8 cellular contexts compared by ENCODE assay signal in the genomic region with DNA sequence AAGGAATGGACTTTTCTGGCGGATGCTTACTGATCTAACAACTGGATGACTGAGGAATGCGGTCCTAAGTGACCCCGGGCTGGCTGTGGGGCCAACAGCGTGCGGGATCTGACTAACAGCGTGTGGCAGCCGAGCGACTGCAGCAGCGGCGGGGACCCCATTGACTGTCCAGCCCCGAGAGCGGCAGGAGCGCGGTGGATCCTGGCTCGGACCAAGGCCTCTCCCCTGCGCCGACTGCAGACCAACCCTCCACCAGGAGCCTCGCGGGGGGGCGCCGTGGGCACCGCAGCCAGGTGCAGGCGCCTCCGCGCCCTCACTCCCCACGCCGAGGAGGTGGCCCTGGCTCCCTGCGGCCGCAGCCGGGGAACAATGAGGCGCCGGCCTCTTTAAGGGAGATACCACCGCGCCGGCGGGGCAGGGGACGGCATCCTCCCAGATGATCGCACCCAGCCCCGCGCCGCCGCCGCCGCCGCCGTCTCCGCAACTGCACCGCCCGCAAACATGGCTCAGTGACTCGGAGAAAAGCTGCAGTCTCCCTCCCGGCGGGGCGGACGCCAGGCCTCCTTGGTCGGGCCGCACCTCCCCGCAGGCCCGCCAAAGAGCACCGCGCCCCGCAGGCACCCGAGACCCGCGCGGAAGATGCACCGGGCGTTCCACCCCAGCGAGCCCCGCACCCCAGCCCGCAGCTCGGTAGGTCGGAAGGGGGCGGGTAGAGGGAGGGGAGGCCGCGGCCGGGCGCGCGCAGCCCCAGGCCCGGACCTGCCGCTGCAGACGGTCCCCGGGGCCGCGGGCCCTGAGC. TPM values are rescaled to one million over a fixed set of nuclear protein-coding genes. Genes with fewer than 3 reads are reported as not detected.
DNase-seq lines count a peak whose midpoint lies in the region; ATAC-seq and TF ChIP-seq lines count a peak whose summit lies in the region.

No MANE protein-coding gene starts in this region.

- H3K4me1 Mint-ChIP-seq in activated CD4-positive, alpha-beta memory T cell treated with anti-CD3 and anti-CD28 coated beads, Interleukin-2, amount 10 ng/mL, durations not matched to agents 7 days and 5 days = peaks cover 35% of the 10 kb centered on the region

- H3K36me3 ChIP-seq in ectodermal cell (ENCODE audit: control insufficient read depth, insufficient read depth, low read length) = no peaks in the 10 kb centered on the region

- no peaks in the 10 kb centered on the region for H3K27me3 Mint-ChIP-seq in activated CD4-positive, alpha-beta memory T cell treated with anti-CD3 and anti-CD28 coated beads, Interleukin-2, amount 10 ng/mL, durations not matched to agents 7 days and 5 days

- TF ChIP-seq CTCF in AG10803 (conservative IDR thresholded peaks at IDR 0.05; ENCODE audit: low read length) = no peak

- peak overlapping the region; percentile 89 for H3K27ac ChIP-seq in ectodermal cell (ENCODE audit: insufficient read depth, low read depth, low read length, poor library complexity, severe bottlenecking)

- DNase-seq in AG10803 (ENCODE audit: low read depth) = peak; percentile 65
- DNase-seq in NCI-H526 (lab: John Stamatoyannopoulos, UW) = peak; percentile 66 to 88
- DNase-seq in activated CD4-positive, alpha-beta memory T cell treated with anti-CD3 and anti-CD28 coated beads, Interleukin-2, amount 10 ng/mL, durations not matched to agents 7 days and 5 days = peak; percentile 83
- DNase-seq in medulla oblongata (ENCODE audit: extremely low spot score) = peak; percentile 75
- peak; percentile 52 for DNase-seq in stimulated activated CD8-positive, alpha-beta memory T cell treated with anti-CD3 and anti-CD28 coated beads, Interleukin-12 subunit alpha, Interleukin-12 subunit beta, amount 100 ng/mL, for 1 hour (ENCODE audit: low read depth)

- CTCF ChIA-PET in activated CD4-positive, alpha-beta memory T cell treated with anti-CD3 and anti-CD28 coated beads, Interleukin-2, amount 10 ng/mL, durations not matched to agents 7 days and 5 days (lab: Charles Lee) = interaction anchor here (1.1 to 3.6 kb wide), 5 partner anchors 13 to 123 kb away, joined by 3 to 31 read pairs (median 17); partner anchors contain the start of gene CEP85

- H3K4me3 ChIP-seq in AG10803 (ENCODE audit: low read length) (peak overlapping the region; percentile 69), ectodermal cell (ENCODE audit: insufficient read depth, low read depth, low read length) (peak overlapping the region; percentile 67)

- ATAC-seq in GM18909 (IDR thresholded peaks at IDR 0.05; ENCODE audit: poor library complexity, unreplicated experiment) (peak; percentile 56), HG03135 (IDR thresholded peaks at IDR 0.05; ENCODE audit: unreplicated experiment) (peak; percentile 47)

- POLR2A ChIA-PET in activated CD4-positive, alpha-beta memory T cell treated with anti-CD3 and anti-CD28 coated beads, Interleukin-2, amount 10 ng/mL, durations not matched to agents 7 days and 5 days (lab: Charles Lee) = interaction anchor here (1.0 to 5.4 kb wide), 6 partner anchors 14 to 206 kb away, joined by 3 to 318 read pairs (median 20); partner anchors contain the start of genes CEP85 and STMN1

- H3K27ac Mint-ChIP-seq in activated CD4-positive, alpha-beta memory T cell treated with anti-CD3 and anti-CD28 coated beads, Interleukin-2, amount 10 ng/mL, durations not matched to agents 7 days and 5 days = peak overlapping the region; percentile 76

- peak overlapping the region; percentile 87 for H3K4me3 Mint-ChIP-seq in activated CD4-positive, alpha-beta memory T cell treated with anti-CD3 and anti-CD28 coated beads, Interleukin-2, amount 10 ng/mL, durations not matched to agents 7 days and 5 days

- H3K4me1 ChIP-seq in ectodermal cell (ENCODE audit: control insufficient read depth, insufficient read depth, low read length) = peaks cover 6% of the 10 kb centered on the region

- 0% methylated on average over 85 of the region's 85 CpGs for WGBS in ectodermal cell, 2 experiments

- H3K27me3 ChIP-seq in ectodermal cell (ENCODE audit: control insufficient read depth, insufficient read depth, low read length, poor library complexity, severe bottlenecking) = peaks cover 11% of the 10 kb centered on the region

- no peaks in the 10 kb centered on the region for H3K9me3 ChIP-seq in ectodermal cell (ENCODE audit: control insufficient read depth, low read length)

- H3K36me3 Mint-ChIP-seq in activated CD4-positive, alpha-beta memory T cell treated with anti-CD3 and anti-CD28 coated beads, Interleukin-2, amount 10 ng/mL, durations not matched to agents 7 days and 5 days (ENCODE audit: low read depth) = peaks cover 20% of the 10 kb centered on the region

- no peaks in the 10 kb centered on the region for H3K9me3 Mint-ChIP-seq in activated CD4-positive, alpha-beta memory T cell treated with anti-CD3 and anti-CD28 coated beads, Interleukin-2, amount 10 ng/mL, durations not matched to agents 7 days and 5 days

RNA-seq across cellular contexts. Expression of gene PDIK1L, which starts 0.7 kb away (rescaled TPM):
- total RNA-seq in activated CD4-positive, alpha-beta memory T cell treated with anti-CD3 and anti-CD28 coated beads, Interleukin-2, amount 10 ng/mL, durations not matched to agents 7 days and 5 days = 10 to 100 TPM; 21.3 to 22.7 TPM
- polyA plus RNA-seq in ectodermal cell (2013, experiment 1 of 4) = 7.3 TPM
- 8.2 TPM for polyA plus RNA-seq in ectodermal cell (2013, experiment 2 of 4)
- polyA plus RNA-seq in ectodermal cell (2013, experiment 3 of 4) = 7.2 TPM
- polyA plus RNA-seq in ectodermal cell (2013, experiment 4 of 4) = 7.4 TPM

RNA-seq across cellular contexts. Expression of gene TRIM63, which starts 43.5 kb away (rescaled TPM):
- under 1 TPM; 0.25 to 0.33 TPM for total RNA-seq in activated CD4-positive, alpha-beta memory T cell treated with anti-CD3 and anti-CD28 coated beads, Interleukin-2, amount 10 ng/mL, durations not matched to agents 7 days and 5 days
- polyA plus RNA-seq in ectodermal cell (2013, experiment 1 of 4) = 0.30 TPM
- polyA plus RNA-seq in ectodermal cell (2013, experiment 2 of 4) = 0.46 TPM
- 0.16 TPM for polyA plus RNA-seq in ectodermal cell (2013, experiment 3 of 4)
- not detected for polyA plus RNA-seq in ectodermal cell (2013, experiment 4 of 4)

RNA-seq across cellular contexts. Expression of gene FAM110D, which starts 47.9 kb away (rescaled TPM):
- not detected for total RNA-seq in activated CD4-positive, alpha-beta memory T cell treated with anti-CD3 and anti-CD28 coated beads, Interleukin-2, amount 10 ng/mL, durations not matched to agents 7 days and 5 days
- polyA plus RNA-seq in ectodermal cell (2013, experiment 1 of 4) = 0.57 TPM
- polyA plus RNA-seq in ectodermal cell (2013, experiment 2 of 4) = 0.59 TPM
- polyA plus RNA-seq in ectodermal cell (2013, experiment 3 of 4) = 0.48 TPM
- 0.57 TPM for polyA plus RNA-seq in ectodermal cell (2013, experiment 4 of 4)

RNA-seq across cellular contexts. Expression of gene C1orf232, which starts 57.8 kb away (rescaled TPM):
- total RNA-seq in activated CD4-positive, alpha-beta memory T cell treated with anti-CD3 and anti-CD28 coated beads, Interleukin-2, amount 10 ng/mL, durations not matched to agents 7 days and 5 days = not detected
- not detected for polyA plus RNA-seq in ectodermal cell (2013, experiment 1 of 4)
- polyA plus RNA-seq in ectodermal cell (2013, experiment 2 of 4) = 0.71 TPM
- polyA plus RNA-seq in ectodermal cell (2013, experiment 3 of 4) = not detected
- 0.97 TPM for polyA plus RNA-seq in ectodermal cell (2013, experiment 4 of 4)

RNA-seq across cellular contexts. Expression of gene ZNF593, which starts 58.8 kb away (rescaled TPM):
- 10 to 100 TPM; 20.3 to 22.9 TPM for total RNA-seq in activated CD4-positive, alpha-beta memory T cell treated with anti-CD3 and anti-CD28 coated beads, Interleukin-2, amount 10 ng/mL, durations not matched to agents 7 days and 5 days
- 33.2 TPM for polyA plus RNA-seq in ectodermal cell (2013, experiment 1 of 4)
- polyA plus RNA-seq in ectodermal cell (2013, experiment 2 of 4) = 35.5 TPM
- 26.1 TPM for polyA plus RNA-seq in ectodermal cell (2013, experiment 3 of 4)
- 25.0 TPM for polyA plus RNA-seq in ectodermal cell (2013, experiment 4 of 4)

Comparison
In these comparisons a context has a peak if more than half of its experiments do, and no peak if none do; other contexts are left out.
1. Peak in every context shown above with its lines: DNase-seq, ATAC-seq, H3K4me3 ChIP-seq and H3K27ac ChIP-seq.